ENCODE assay signal across 7 cellular contexts in the genomic region with DNA sequence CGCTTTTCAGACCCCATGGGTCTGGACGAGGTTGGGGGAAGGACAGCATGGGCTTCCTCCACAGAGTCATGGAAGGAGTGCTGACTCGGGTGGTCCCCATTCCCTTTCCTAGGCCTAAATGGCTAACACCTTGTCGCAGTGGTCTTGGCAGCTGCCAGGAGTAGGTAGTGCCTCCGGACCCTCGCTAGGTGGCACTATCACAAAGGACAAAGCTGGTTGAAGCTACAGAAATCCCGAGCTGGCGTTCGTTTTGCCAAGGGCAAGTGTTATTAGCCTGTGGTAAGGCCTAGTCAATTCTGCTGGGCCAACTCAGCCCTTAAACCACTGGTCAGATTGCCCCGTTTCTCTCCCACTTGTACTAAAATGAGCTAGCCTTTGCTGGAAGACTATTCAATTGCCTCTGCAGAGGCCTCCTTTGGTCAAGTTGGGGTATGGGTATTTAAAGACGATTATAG.
DNase-seq lines count a peak whose midpoint lies in the region; ATAC-seq and FAIRE-seq lines count a peak whose summit lies in the region.

No MANE protein-coding gene starts in this region.

- peak overlapping the region; percentile 84 for H3K4me3 Mint-ChIP-seq in central memory CD8-positive, alpha-beta T cell

- no peak overlapping the region for H3K27ac Mint-ChIP-seq in central memory CD8-positive, alpha-beta T cell (ENCODE audit: low read depth)

- H3K27me3 Mint-ChIP-seq in central memory CD8-positive, alpha-beta T cell, result no peaks in the 10 kb centered on the region

- H3K36me3 Mint-ChIP-seq in central memory CD8-positive, alpha-beta T cell (ENCODE audit: insufficient read depth), result peaks cover 12% of the 10 kb centered on the region

- H3K4me1 Mint-ChIP-seq in central memory CD8-positive, alpha-beta T cell, result peaks cover 47% of the 10 kb centered on the region

- ATAC-seq in GM18499 (IDR thresholded peaks at IDR 0.05; ENCODE audit: insufficient read depth, unreplicated experiment) (peak; percentile 41), HG03159 (IDR thresholded peaks at IDR 0.05; ENCODE audit: unreplicated experiment) (peak; percentile 44)
- ATAC-seq in central memory CD8-positive, alpha-beta T cell (replicated peaks; ENCODE audit: extremely low read depth, poor library complexity, severe bottlenecking), result peak; percentile 55

- DNase-seq in NCI-H2227 treated with DMSO at 0.1 percent for 48 hours (lab: John Stamatoyannopoulos, UW), result peak; percentile 91
- DNase-seq in activated CD4-positive, CD25-positive, alpha-beta regulatory T cell (lab: John Stamatoyannopoulos, UW), result peak; percentile 50 to 66 (median 62)
- DNase-seq in central memory CD8-positive, alpha-beta T cell (ENCODE audit: low spot score in 2 of 2), result peak; percentile 73 to 75
- peak; percentile 71 for DNase-seq in stimulated activated CD4-positive, alpha-beta T cell treated with anti-CD3 and anti-CD28 coated beads, Interleukin-12 subunit alpha, Interleukin-12 subunit beta, amount 100 ng/mL, for 4 hours

- peak; percentile 66 for FAIRE-seq in islet of Langerhans (lab: Jason Lieb, UNC)

- no peaks in the 10 kb centered on the region for H3K9me3 Mint-ChIP-seq in central memory CD8-positive, alpha-beta T cell

Comparison
In these comparisons a context has a peak if more than half of its experiments do, and no peak if none do; other contexts are left out.
1. Peak in every context shown above with its lines: DNase-seq and ATAC-seq.